Comparison of ENCODE assay signal across 1 cellular context in genomic region chr1:206680279-206680678, GRCh38.
TF ChIP-seq lines count a peak whose summit lies in the region.

No MANE protein-coding gene starts in this region.

TF ChIP-seq in K562, 482 proteins besides CTCF, POLR2A, EP300 and RAD21 (continued from another document and continues in another):
- TF ChIP-seq CHD7 (IDR thresholded peaks at IDR 0.05; ENCODE audit: low read depth, low read length), result no peak
- peak; percentile 33; the same call in 1 of the 2 replicates for TF ChIP-seq NFIC (IDR thresholded peaks at IDR 0.05)
- TF ChIP-seq HNRNPUL1 (IDR thresholded peaks at IDR 0.05; ENCODE audit: low read length), result no peak
- TF ChIP-seq CEBPZ (IDR thresholded peaks at IDR 0.05; ENCODE audit: borderline replicate concordance, low read depth, low read length), result no peak
- TF ChIP-seq WHSC1 (IDR thresholded peaks at IDR 0.05; ENCODE audit: low read length), result no peak
- no peak for TF ChIP-seq NONO (IDR thresholded peaks at IDR 0.05; ENCODE audit: low read depth in 2 of 2, low read length in 1 of 2)
- TF ChIP-seq MYNN (IDR thresholded peaks at IDR 0.05), result no peak
- no peak for TF ChIP-seq MYNN (CRISPR knock-in tag; IDR thresholded peaks at IDR 0.05)
- TF ChIP-seq ARID1B (IDR thresholded peaks at IDR 0.05), result 0 out of 2 replicates have a peak, but pooled peaks have one; percentile 22
- TF ChIP-seq TRIM24 (IDR thresholded peaks at IDR 0.05), result no peak
- TF ChIP-seq TCF3 (CRISPR knock-in tag; IDR thresholded peaks at IDR 0.05), result 0 out of 2 replicates have a peak, but pooled peaks have one; percentile 5
- no peak for TF ChIP-seq EHMT2 (IDR thresholded peaks at IDR 0.05)
- TF ChIP-seq HLTF (IDR thresholded peaks at IDR 0.05), result no peak
- no peak for TF ChIP-seq CXXC5 (CRISPR knock-in tag; IDR thresholded peaks at IDR 0.05)
- TF ChIP-seq HMG20B (CRISPR knock-in tag; IDR thresholded peaks at IDR 0.05), result no peak
- no peak for TF ChIP-seq ZNF785 (CRISPR knock-in tag; IDR thresholded peaks at IDR 0.05)
- TF ChIP-seq CHD2 (IDR thresholded peaks at IDR 0.05; ENCODE audit: low read depth, low read length), result no peak
- no peak for TF ChIP-seq ZFX (CRISPR knock-in tag; IDR thresholded peaks at IDR 0.05)
- TF ChIP-seq GATAD2A (IDR thresholded peaks at IDR 0.05), result no peak
- TF ChIP-seq MAFG (tag; conservative IDR thresholded peaks at IDR 0.05), result peak; percentile 74
- no peak for TF ChIP-seq ATF1 (CRISPR knock-in tag; IDR thresholded peaks at IDR 0.05)
- TF ChIP-seq ATF1 (tag; IDR thresholded peaks at IDR 0.05), result peak; percentile 69
- 0 out of 2 replicates have a peak, but pooled peaks have one; percentile 66 for TF ChIP-seq ZNF592 (IDR thresholded peaks at IDR 0.05)
- TF ChIP-seq FOXM1 (IDR thresholded peaks at IDR 0.05; ENCODE audit: low read depth), result no peak
- TF ChIP-seq FOXM1 (CRISPR knock-in tag; IDR thresholded peaks at IDR 0.05; ENCODE audit: low read depth), result no peak
- no peak for TF ChIP-seq HES1 (IDR thresholded peaks at IDR 0.05; ENCODE audit: low read depth)
- TF ChIP-seq KLF16 (IDR thresholded peaks at IDR 0.05), result no peak
- TF ChIP-seq ESRRB (CRISPR knock-in tag; IDR thresholded peaks at IDR 0.05; ENCODE audit: borderline replicate concordance), result no peak
- TF ChIP-seq TSC22D4 (tag; IDR thresholded peaks at IDR 0.05), result no peak
- TF ChIP-seq RBM17 (IDR thresholded peaks at IDR 0.05; ENCODE audit: borderline replicate concordance, low read depth, low read length), result no peak
- no peak for TF ChIP-seq MCM5 (IDR thresholded peaks at IDR 0.05; ENCODE audit: low read depth)
- no peak for TF ChIP-seq HMBOX1 (IDR thresholded peaks at IDR 0.05)
- 0 out of 2 replicates have a peak, but pooled peaks have one; percentile 15 for TF ChIP-seq DPF2 (IDR thresholded peaks at IDR 0.05)
- TF ChIP-seq ZNF445 (CRISPR knock-in tag; IDR thresholded peaks at IDR 0.05; ENCODE audit: low read depth), result no peak
- TF ChIP-seq MAFF (IDR thresholded peaks at IDR 0.05; ENCODE audit: low read length), result peak; percentile 50; the same call in 1 of the 2 replicates
- TF ChIP-seq CHD1 (IDR thresholded peaks at IDR 0.05; ENCODE audit: low read length), result no peak
- no peak for TF ChIP-seq NR4A1 (CRISPR knock-in tag; IDR thresholded peaks at IDR 0.05)
- TF ChIP-seq NR4A1 (tag; IDR thresholded peaks at IDR 0.05), result 0 out of 2 replicates have a peak, but pooled peaks have one; percentile 11
- no peak for TF ChIP-seq HMGXB4 (CRISPR knock-in tag; IDR thresholded peaks at IDR 0.05)
- TF ChIP-seq BCOR (IDR thresholded peaks at IDR 0.05), result no peak
- no peak for TF ChIP-seq SNIP1 (IDR thresholded peaks at IDR 0.05; ENCODE audit: low read depth)
- no peak for TF ChIP-seq ZNF347 (CRISPR knock-in tag; IDR thresholded peaks at IDR 0.05; ENCODE audit: low read depth)
- TF ChIP-seq CBX8 (IDR thresholded peaks at IDR 0.05; ENCODE audit: borderline replicate concordance, extremely low read depth, low read depth, low read length, poor library complexity, severe bottlenecking), result no peak
- peak; percentile 84 to 86 for TF ChIP-seq NRF1 (conservative IDR thresholded peaks at IDR 0.05 in 1 of 2, IDR thresholded peaks at IDR 0.05 in 1 of 2)
- no peak for TF ChIP-seq BHLHE40 (IDR thresholded peaks at IDR 0.05; ENCODE audit: low read length)
- TF ChIP-seq CREM (IDR thresholded peaks at IDR 0.05; ENCODE audit: low read depth), result peak; percentile 75
- TF ChIP-seq ETV6 (IDR thresholded peaks at IDR 0.05; ENCODE audit: borderline replicate concordance in 1 of 2, low read depth in 2 of 2, low read length in 1 of 2), result peak in 1 of 2 experiments; percentile 59; a peak in 1 of 4 replicates
- no peak for TF ChIP-seq ETV6 (CRISPR knock-in tag; IDR thresholded peaks at IDR 0.05; ENCODE audit: borderline replicate concordance)
